Comparison of ENCODE assay signal across 8 cellular contexts in genomic region chr19:9768175-9769112, GRCh38. TPM values are rescaled to one million over a fixed set of nuclear protein-coding genes. Genes with fewer than 3 reads are reported as not detected.
DNase-seq lines count a peak whose midpoint lies in the region; ATAC-seq and TF ChIP-seq lines count a peak whose summit lies in the region.

ZNF846 (minus strand) TSS chr19:9768738; CDS start chr19:9764950, 3,788 bp downstream.

- peaks cover 2% of the 10 kb centered on the region for H3K79me2 ChIP-seq in osteoblast (ENCODE audit: insufficient read depth, low read length)

- peaks cover 2% of the 10 kb centered on the region for H3K4me1 Mint-ChIP-seq in activated naive CD8-positive, alpha-beta T cell treated with anti-CD3 and anti-CD28 coated beads, Interleukin-2, amount 10 ng/mL, durations not matched to agents 7 days and 5 days
- no peaks in the 10 kb centered on the region for H3K4me1 Mint-ChIP-seq in glutamatergic neuron (ENCODE audit: low read depth, unreplicated experiment)

- peak within 1 kb of the TSS; percentile 92 for H3K4me3 Mint-ChIP-seq in activated naive CD8-positive, alpha-beta T cell treated with anti-CD3 and anti-CD28 coated beads, Interleukin-2, amount 10 ng/mL, durations not matched to agents 7 days and 5 days
- H3K4me3 Mint-ChIP-seq in glutamatergic neuron (ENCODE audit: unreplicated experiment): peak within 1 kb of the TSS; percentile 95

- H3K4me3 ChIP-seq in GM08714 (ENCODE audit: low read length): peak within 1 kb of the TSS; percentile 71
- peak within 1 kb of the TSS; percentile 96 for H3K4me3 ChIP-seq in osteoblast (ENCODE audit: insufficient read depth, low read length)
- H3K4me3 ChIP-seq in testis: peak within 1 kb of the TSS; percentile 67 to 71

- peak; percentile 97 for ATAC-seq in HG02588 (IDR thresholded peaks at IDR 0.05; ENCODE audit: unreplicated experiment)
- peak; percentile 96 for ATAC-seq in activated naive CD8-positive, alpha-beta T cell treated with anti-CD3 and anti-CD28 coated beads, Interleukin-2, amount 10 ng/mL, durations not matched to agents 7 days and 5 days (ENCODE audit: low read depth)

- peak within 1 kb of the TSS; percentile 97 for H3K27ac Mint-ChIP-seq in activated naive CD8-positive, alpha-beta T cell treated with anti-CD3 and anti-CD28 coated beads, Interleukin-2, amount 10 ng/mL, durations not matched to agents 7 days and 5 days
- peak within 1 kb of the TSS; percentile 90 for H3K27ac Mint-ChIP-seq in glutamatergic neuron (ENCODE audit: unreplicated experiment)

- H3K4me1 ChIP-seq in osteoblast (ENCODE audit: insufficient read depth, low read length) (peaks cover 8% of the 10 kb centered on the region), testis (no peaks in the 10 kb centered on the region)

- H3K9me3 ChIP-seq in osteoblast (ENCODE audit: low read depth, low read length) (no peaks in the 10 kb centered on the region), testis (no peaks in the 10 kb centered on the region)

- TF ChIP-seq POLR2A in testis (IDR thresholded peaks at IDR 0.05): no peak

- POLR2A ChIA-PET in activated naive CD8-positive, alpha-beta T cell treated with anti-CD3 and anti-CD28 coated beads, Interleukin-2, amount 10 ng/mL, durations not matched to agents 7 days and 5 days (lab: Charles Lee): interaction anchor here (0.6 to 1.5 kb wide), 19 partner anchors 9 to 1254 kb away, joined by 3 to 10 read pairs (median 4); partner anchors contain the start of genes FBXL12, ZNF266 and ZNF561

- H3K27me3 ChIP-seq in osteoblast (ENCODE audit: insufficient read depth, low read length): no peaks in the 10 kb centered on the region
- no peaks in the 10 kb centered on the region for H3K27me3 ChIP-seq in testis

- peaks cover 9% of the 10 kb centered on the region for H3K9me3 Mint-ChIP-seq in activated naive CD8-positive, alpha-beta T cell treated with anti-CD3 and anti-CD28 coated beads, Interleukin-2, amount 10 ng/mL, durations not matched to agents 7 days and 5 days
- H3K9me3 Mint-ChIP-seq in glutamatergic neuron (ENCODE audit: unreplicated experiment): peaks cover 5% of the 10 kb centered on the region

- no peaks in the 10 kb centered on the region for H4K20me1 ChIP-seq in osteoblast (ENCODE audit: insufficient read depth, low read length)

- DNase-seq in NCI-H1092 treated with DMSO at 0.1 percent for 48 hours (lab: John Stamatoyannopoulos, UW) (peak; percentile 96), SKM-1 treated with dmso at 0.1 percent for 144 hours (lab: John Stamatoyannopoulos, UW; ENCODE audit: unreplicated experiment) (peak; percentile 97), glutamatergic neuron (peak; percentile 96), osteoblast (ENCODE audit: insufficient read length, low spot score, missing footprints) (peak; percentile 97), testis (peak; percentile 95)
- DNase-seq in activated naive CD8-positive, alpha-beta T cell treated with anti-CD3 and anti-CD28 coated beads, Interleukin-2, amount 10 ng/mL, durations not matched to agents 7 days and 5 days: peak; percentile 92

- peak within 1 kb of the TSS; percentile 99 for H2AFZ ChIP-seq in osteoblast (ENCODE audit: low read length)

- H3K27me3 Mint-ChIP-seq in activated naive CD8-positive, alpha-beta T cell treated with anti-CD3 and anti-CD28 coated beads, Interleukin-2, amount 10 ng/mL, durations not matched to agents 7 days and 5 days: no peaks in the 10 kb centered on the region
- peaks cover 3% of the 10 kb centered on the region for H3K27me3 Mint-ChIP-seq in glutamatergic neuron (ENCODE audit: unreplicated experiment)

- H3K27ac ChIP-seq in osteoblast (ENCODE audit: low read depth, low read length) (peak within 1 kb of the TSS; percentile 92), testis (peak within 1 kb of the TSS; percentile 79 to 89)

- 1% methylated on average over 42 to 50 of the region's 65 CpGs for WGBS in testis, 2 donors

- H3K36me3 ChIP-seq in osteoblast (ENCODE audit: insufficient read depth, low read length) (peaks cover 3% of the 10 kb centered on the region), testis (ENCODE audit: low read depth, missing control alignments) (no peaks in the 10 kb centered on the region)

- intact Hi-C loops in testis (cut with DNase I; ENCODE audit: low total_unique reads): loop anchor here (10.0 kb wide), 1 partner anchor 144 kb away; the partner anchor contains the start of gene ZNF561

- peaks cover 32% of the 10 kb centered on the region for H3K36me3 Mint-ChIP-seq in activated naive CD8-positive, alpha-beta T cell treated with anti-CD3 and anti-CD28 coated beads, Interleukin-2, amount 10 ng/mL, durations not matched to agents 7 days and 5 days
- peaks cover 12% of the 10 kb centered on the region for H3K36me3 Mint-ChIP-seq in glutamatergic neuron (ENCODE audit: unreplicated experiment)

- H3K4me2 ChIP-seq in osteoblast (ENCODE audit: insufficient read depth, low read length): peak within 1 kb of the TSS; percentile 98

- TF ChIP-seq CTCF in glutamatergic neuron (IDR thresholded peaks at IDR 0.05; ENCODE audit: partially characterized antibody, unreplicated experiment) (no peak), osteoblast (IDR thresholded peaks at IDR 0.05; ENCODE audit: extremely low read depth, low read depth, low read length) (no peak), testis (IDR thresholded peaks at IDR 0.05) (peak in 1 of 3 experiments; percentile 7)

RNA-seq across cellular contexts. Expression of gene ZNF846, which starts in this region (rescaled TPM):
- total RNA-seq in activated naive CD8-positive, alpha-beta T cell treated with anti-CD3 and anti-CD28 coated beads, Interleukin-2, amount 10 ng/mL, durations not matched to agents 7 days and 5 days: 10 to 100 TPM; 17.9 to 21.1 TPM
- total RNA-seq in glutamatergic neuron (ENCODE audit: unreplicated experiment) (19.0 TPM), osteoblast (14.1 and 17.7 TPM in 2 replicates), testis (10 to 100 TPM; 48.1 to 50.5 TPM)
- 63.3 TPM for polyA plus RNA-seq in testis (ENCODE audit: insufficient read depth, low read depth, low replicate concordance)

Comparison
In these comparisons a context has a peak if more than half of its experiments do, and no peak if none do; other contexts are left out.
1. Peak in every context shown above with its lines: DNase-seq, ATAC-seq, H3K4me3 ChIP-seq and H3K27ac ChIP-seq.